Comparison of ENCODE assay signal across 1 cellular context in genomic region chr12:76031414-76032042, GRCh38.
TF ChIP-seq lines count a peak whose summit lies in the region.

PHLDA1 (minus strand) TSS chr12:76031776.

TF ChIP-seq in SK-N-SH, 30 proteins besides CTCF, POLR2A, EP300 and RAD21 (continued from another document):
- TF ChIP-seq TEAD4 (IDR thresholded peaks at IDR 0.05; ENCODE audit: borderline replicate concordance, insufficient read depth) (no peak; the same call in 1 of the 2 replicates), NFIC (IDR thresholded peaks at IDR 0.05; ENCODE audit: borderline replicate concordance) (peak; percentile 79), SMC3 (IDR thresholded peaks at IDR 0.05; ENCODE audit: low read depth, low read length) (peak; percentile 42; the same call in 1 of the 2 replicates), TCF12 (IDR thresholded peaks at IDR 0.05) (peak; percentile 44; the same call in 1 of the 2 replicates), CHD2 (IDR thresholded peaks at IDR 0.05; ENCODE audit: low read length, partially characterized antibody) (peak; percentile 8), POLR2AphosphoS5 (IDR thresholded peaks at IDR 0.05; ENCODE audit: low read depth, low read length) (peak; percentile 98), MXI1 (IDR thresholded peaks at IDR 0.05; ENCODE audit: low read depth, low read length) (peak; percentile 53; the same call in 1 of the 2 replicates), NRF1 (IDR thresholded peaks at IDR 0.05; ENCODE audit: low read depth, low read length) (peak; percentile 11; the same call in 1 of the 2 replicates), YY1 (IDR thresholded peaks at IDR 0.05; ENCODE audit: low read depth) (no peak; the same call in 1 of the 2 replicates), FOXM1 (IDR thresholded peaks at IDR 0.05; ENCODE audit: low read depth) (0 out of 2 replicates have a peak, but pooled peaks have one; percentile 38), TAF1 (IDR thresholded peaks at IDR 0.05; ENCODE audit: borderline replicate concordance, low read depth, low read length) (peak; percentile 98), MAX (IDR thresholded peaks at IDR 0.05; ENCODE audit: low read depth) (peak; percentile 18; the same call in 1 of the 2 replicates)
